ENCODE assay signal across 23 cellular contexts in genomic region chr9:16196206-16196605, GRCh38.
DNase-seq lines count a peak whose midpoint lies in the region; ATAC-seq and TF ChIP-seq lines count a peak whose summit lies in the region.
"Had no signal": no experiment of that assay in that cellular context is flagged by ENCODE, and none has a peak within 500 bp of the region (broad histone marks: within the 10 kb centered on the region; RNA-seq: fewer than 3 reads in every experiment).

No MANE protein-coding gene starts in this region.

- 92 to 93% methylated on average over 1 of the region's 1 CpG for WGBS in thyroid gland, 2 donors

- H3K27ac ChIP-seq in thyroid gland = peak overlapping the region in 2 of 3 donors; percentile 77 to 82
- H3K27ac ChIP-seq: 22Rv1 had no signal

- H3K9me3 Mint-ChIP-seq in chondrocyte (ENCODE audit: low read depth) (no peaks in the 10 kb centered on the region), mesothelial cell of epicardium (no peaks in the 10 kb centered on the region)

- H3K36me3 Mint-ChIP-seq in chondrocyte (ENCODE audit: low read depth) = no peaks in the 10 kb centered on the region
- H3K36me3 Mint-ChIP-seq in mesothelial cell of epicardium = no peaks in the 10 kb centered on the region
- H3K36me3 Mint-ChIP-seq: CD8-positive, alpha-beta memory T cell had no signal

- H3K4me3 Mint-ChIP-seq in chondrocyte (ENCODE audit: unreplicated experiment) (no peak overlapping the region), mesothelial cell of epicardium (no peak overlapping the region)
- H3K4me3 Mint-ChIP-seq: CD8-positive, alpha-beta memory T cell had no signal

- no peaks in the 10 kb centered on the region for H3K27me3 ChIP-seq in thyroid gland

- H3K27me3 Mint-ChIP-seq in chondrocyte (ENCODE audit: low read depth) (no peaks in the 10 kb centered on the region), mesothelial cell of epicardium (ENCODE audit: low read depth) (peaks cover 8% of the 10 kb centered on the region)

- TF ChIP-seq POLR2A in thyroid gland (IDR thresholded peaks at IDR 0.05) = no peak

- peaks cover 78% of the 10 kb centered on the region for H3K4me1 Mint-ChIP-seq in chondrocyte (ENCODE audit: low read depth)
- peaks cover 43% of the 10 kb centered on the region for H3K4me1 Mint-ChIP-seq in mesothelial cell of epicardium
- H3K4me1 Mint-ChIP-seq: CD8-positive, alpha-beta memory T cell had no signal

- no peaks in the 10 kb centered on the region for H3K36me3 ChIP-seq in thyroid gland

- intact Hi-C loops in left cardiac atrium (cut with DNase I) (loop anchor here in 1 of 2 donors (10.0 kb wide), 2 partner anchors 59 to 219 kb away; no protein-coding TSS in a partner anchor), Right ventricle myocardium superior (cut with DNase I) (loop anchor here (10.0 kb wide), 1 partner anchor 239 kb away; no protein-coding TSS in a partner anchor), thyroid gland (cut with DNase I) (loop anchor here (10.0 kb wide), 1 partner anchor 79 kb away; no protein-coding TSS in a partner anchor), left colon (cut with DNase I, micrococcal nuclease) (no loop called here)

- H3K27ac Mint-ChIP-seq in chondrocyte (ENCODE audit: unreplicated experiment) (peak overlapping the region; percentile 49), mesothelial cell of epicardium (peak overlapping the region; percentile 34)
- H3K27ac Mint-ChIP-seq: CD8-positive, alpha-beta memory T cell had no signal

- H3K4me3 ChIP-seq in thyroid gland (replicated peaks in 1 of 3) = no peak overlapping the region
- H3K4me3 ChIP-seq: K562 had no signal

- DNase-seq in left cardiac atrium = no peak
- no peak for DNase-seq in Right ventricle myocardium superior
- DNase-seq in chondrocyte (ENCODE audit: low spot score) = no peak
- no peak for DNase-seq in mesothelial cell of epicardium (ENCODE audit: low spot score in 2 of 2, unreplicated experiment in 2 of 2)
- no peak for DNase-seq in thyroid gland
- no peak for DNase-seq in CD1c-positive myeloid dendritic cell (ENCODE audit: extremely low spot score)
- no peak for DNase-seq in left colon
- DNase-seq: AML-193; C1 segment of cervical spinal cord; Calu3; CD8-positive, alpha-beta memory T cell; DMS153; GDM1; NCI-H1092 treated with DMSO at 0.1 percent for 48 hours; NCI-H146; NCI-H2029; NCI-H2171 treated with DMSO at 0.1 percent for 48 hours; NCI-H446; NCI-H526 had no signal

- H3K4me1 ChIP-seq in thyroid gland = peaks cover 14 to 31% of the 10 kb centered on the region in 2 donors

- TF ChIP-seq CTCF in chondrocyte (IDR thresholded peaks at IDR 0.05) = no peak
- no peak for TF ChIP-seq CTCF in mesothelial cell of epicardium (IDR thresholded peaks at IDR 0.05; ENCODE audit: unreplicated experiment)
- TF ChIP-seq CTCF in thyroid gland (IDR thresholded peaks at IDR 0.05) = no peak

- H3K9me3 ChIP-seq in thyroid gland = no peaks in the 10 kb centered on the region

- ATAC-seq in left cardiac atrium = peak; percentile 16 to 20
- no peak for ATAC-seq in Right ventricle myocardium superior (ENCODE audit: poor library complexity)
- no peak for ATAC-seq in GM21737 (IDR thresholded peaks at IDR 0.05; ENCODE audit: unreplicated experiment)
- ATAC-seq in left colon = no peak
- ATAC-seq: K562, Right ventricle myocardium inferior had no signal

Comparison
In these comparisons a context has a peak if more than half of its experiments do, and no peak if none do; other contexts are left out.
1. ATAC-seq: peak in left cardiac atrium (2 of 2); none in Right ventricle myocardium superior (single experiment), GM21737 (single experiment) and left colon (single experiment).
2. intact Hi-C loops: an anchor here in Right ventricle myocardium superior (10.0 kb wide) and thyroid gland (10.0 kb wide); none called in left colon.